8 cellular contexts compared by ENCODE assay signal in the genomic region with DNA sequence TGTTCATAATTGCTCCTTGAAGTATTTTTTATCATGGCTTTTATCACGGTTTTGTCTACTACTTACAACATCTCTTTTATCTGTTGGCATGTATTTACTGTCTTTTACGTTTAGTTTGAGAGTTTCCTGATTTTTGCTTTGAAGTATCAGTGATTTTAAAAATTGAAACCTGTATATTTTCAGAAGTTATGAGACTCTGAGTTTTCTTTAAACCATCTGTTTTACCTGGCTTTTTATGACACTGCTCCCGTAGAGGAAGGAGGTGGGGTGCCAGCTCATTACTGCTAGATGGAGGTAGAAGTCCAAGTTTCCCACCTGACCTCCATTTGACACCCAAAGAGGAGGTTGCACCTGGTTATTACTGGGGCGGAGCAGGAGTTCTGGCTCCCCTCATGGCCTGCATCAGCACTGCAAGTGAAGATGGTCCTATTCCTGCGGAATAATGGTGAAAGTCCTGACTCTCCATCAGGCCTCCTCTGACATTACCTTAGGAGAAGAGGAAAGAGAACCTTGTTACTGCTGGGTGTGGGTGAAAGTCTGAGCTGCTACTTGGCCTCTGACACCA.
DNase-seq lines count a peak whose midpoint lies in the region; ATAC-seq and TF ChIP-seq lines count a peak whose summit lies in the region.

No MANE protein-coding gene starts in this region.

- no peak overlapping the region for H2AFZ ChIP-seq in OCI-LY1 (ENCODE audit: low read length)

- H3K9ac ChIP-seq in OCI-LY1 (ENCODE audit: low read length), result no peak overlapping the region

- in situ Hi-C loops in astrocyte of the spinal cord (cut with HindIII; ENCODE audit: low sequenced_read_pairs), result no loop called here

- H3K36me3 ChIP-seq in OCI-LY1 (ENCODE audit: insufficient read depth, low read length), result no peaks in the 10 kb centered on the region

- no peaks in the 10 kb centered on the region for H3K27me3 ChIP-seq in OCI-LY1 (ENCODE audit: insufficient read depth, low read length)

- H3F3A ChIP-seq in OCI-LY1 (ENCODE audit: insufficient read depth, low read length), result no peaks in the 10 kb centered on the region

- no peaks in the 10 kb centered on the region for H3K9me2 ChIP-seq in OCI-LY1 (ENCODE audit: low read depth, low read length)

- H3K79me2 ChIP-seq in OCI-LY1 (ENCODE audit: insufficient read depth, low read length), result no peaks in the 10 kb centered on the region

- ATAC-seq in HG02610 (IDR thresholded peaks at IDR 0.05; ENCODE audit: unreplicated experiment), result no peak

- peak; percentile 39 for DNase-seq in DMS53 (lab: John Stamatoyannopoulos, UW)
- DNase-seq in DMS53 treated with DMSO at 0.1 percent for 48 hours (lab: John Stamatoyannopoulos, UW; ENCODE audit: unreplicated experiment), result no peak
- DNase-seq in astrocyte of the spinal cord (ENCODE audit: low read depth, low spot score), result no peak
- peak; percentile 53 for DNase-seq in stimulated activated CD4-positive, alpha-beta T cell treated with anti-CD3 and anti-CD28 coated beads, Interleukin-15, amount 100 ng/mL, for 24 hours
- no peak for DNase-seq in MV-4-11 (lab: John Stamatoyannopoulos, UW)
- DNase-seq in SW 1271 (lab: John Stamatoyannopoulos, UW), result no peak

- H4K20me1 ChIP-seq in OCI-LY1 (ENCODE audit: insufficient read depth, low read length), result no peaks in the 10 kb centered on the region

- H3K4me2 ChIP-seq in OCI-LY1 (ENCODE audit: low read length), result no peak overlapping the region

- TF ChIP-seq CTCF in OCI-LY1 (IDR thresholded peaks at IDR 0.05; ENCODE audit: low read length), result peak; percentile 57
- TF ChIP-seq CTCF in astrocyte of the spinal cord (IDR thresholded peaks at IDR 0.05; ENCODE audit: low read depth, low read length), result peak; percentile 56

- peaks cover 4% of the 10 kb centered on the region for H3K4me1 ChIP-seq in OCI-LY1 (ENCODE audit: insufficient read depth, low read length, severe bottlenecking)

- no peaks in the 10 kb centered on the region for H3K9me3 ChIP-seq in OCI-LY1 (ENCODE audit: low read length)

- H3K4me3 ChIP-seq in OCI-LY1 (ENCODE audit: low read depth, low read length, poor library complexity, severe bottlenecking) (no peak overlapping the region), astrocyte of the spinal cord (ENCODE audit: low read depth, low read length) (no peak overlapping the region)

- H3K27ac ChIP-seq in OCI-LY1 (ENCODE audit: low read depth, low read length, poor library complexity, severe bottlenecking), result no peak overlapping the region

Comparison
In these comparisons a context has a peak if more than half of its experiments do, and no peak if none do; other contexts are left out.
1. DNase-seq: peak in DMS53 (single experiment) and stimulated activated CD4-positive, alpha-beta T cell treated with anti-CD3 and anti-CD28 coated beads, Interleukin-15, amount 100 ng/mL, for 24 hours (single experiment); none in DMS53 treated with DMSO at 0.1 percent for 48 hours (single experiment), astrocyte of the spinal cord (single experiment), MV-4-11 (single experiment) and SW 1271 (0 of 2).